1 cellular context compared by ENCODE assay signal in the genomic region with DNA sequence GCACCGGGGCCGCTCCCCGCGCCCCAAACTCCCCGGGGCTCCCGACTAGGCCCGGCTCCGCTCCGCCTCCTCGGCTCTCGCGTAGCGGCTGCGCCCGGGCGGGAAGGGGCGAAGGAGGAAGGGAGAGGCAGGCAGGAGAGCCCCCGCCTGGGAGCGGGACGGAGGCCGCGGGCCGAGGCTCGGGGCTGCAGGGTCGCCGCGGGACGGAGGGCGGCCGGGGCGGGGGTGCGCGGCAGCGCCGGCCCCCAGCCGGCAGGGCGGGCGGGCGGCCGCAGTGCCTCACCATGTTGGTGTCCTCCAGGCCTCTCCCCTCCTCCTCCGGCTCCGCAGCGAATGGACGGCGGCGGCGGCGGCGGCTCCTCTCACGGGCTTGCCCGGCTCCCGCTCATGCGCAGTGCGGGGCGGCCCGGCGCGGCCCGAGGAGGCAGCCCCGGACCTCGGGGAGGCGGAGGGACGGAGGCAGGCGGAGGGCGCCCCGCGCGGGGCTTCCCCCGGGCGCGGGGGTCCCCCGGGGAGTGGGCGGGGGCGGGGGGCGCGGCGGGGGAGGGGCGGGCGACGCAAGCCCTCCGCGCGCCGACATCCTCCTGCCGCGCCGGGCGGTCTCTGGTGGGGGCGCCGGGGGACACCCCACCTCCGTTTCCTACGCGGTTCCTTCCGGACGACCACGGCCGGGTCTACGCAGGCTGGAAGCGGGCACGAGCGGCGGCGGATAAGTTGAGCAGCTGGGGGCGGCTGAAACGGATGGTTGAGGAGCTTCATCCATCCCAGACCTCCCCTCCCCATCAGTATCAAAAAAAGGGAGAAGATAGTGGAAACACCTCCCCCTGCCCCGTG.
TF ChIP-seq lines count a peak whose summit lies in the region.

A gene (minus strand): TSS at position 335 of the 834 bp plus-strand sequence. CDS start 49 bp downstream, at position 286.

TF ChIP-seq in GM12878, 131 proteins besides CTCF, POLR2A, EP300 and RAD21 (continued from another document):
- TF ChIP-seq, protein P1, sequence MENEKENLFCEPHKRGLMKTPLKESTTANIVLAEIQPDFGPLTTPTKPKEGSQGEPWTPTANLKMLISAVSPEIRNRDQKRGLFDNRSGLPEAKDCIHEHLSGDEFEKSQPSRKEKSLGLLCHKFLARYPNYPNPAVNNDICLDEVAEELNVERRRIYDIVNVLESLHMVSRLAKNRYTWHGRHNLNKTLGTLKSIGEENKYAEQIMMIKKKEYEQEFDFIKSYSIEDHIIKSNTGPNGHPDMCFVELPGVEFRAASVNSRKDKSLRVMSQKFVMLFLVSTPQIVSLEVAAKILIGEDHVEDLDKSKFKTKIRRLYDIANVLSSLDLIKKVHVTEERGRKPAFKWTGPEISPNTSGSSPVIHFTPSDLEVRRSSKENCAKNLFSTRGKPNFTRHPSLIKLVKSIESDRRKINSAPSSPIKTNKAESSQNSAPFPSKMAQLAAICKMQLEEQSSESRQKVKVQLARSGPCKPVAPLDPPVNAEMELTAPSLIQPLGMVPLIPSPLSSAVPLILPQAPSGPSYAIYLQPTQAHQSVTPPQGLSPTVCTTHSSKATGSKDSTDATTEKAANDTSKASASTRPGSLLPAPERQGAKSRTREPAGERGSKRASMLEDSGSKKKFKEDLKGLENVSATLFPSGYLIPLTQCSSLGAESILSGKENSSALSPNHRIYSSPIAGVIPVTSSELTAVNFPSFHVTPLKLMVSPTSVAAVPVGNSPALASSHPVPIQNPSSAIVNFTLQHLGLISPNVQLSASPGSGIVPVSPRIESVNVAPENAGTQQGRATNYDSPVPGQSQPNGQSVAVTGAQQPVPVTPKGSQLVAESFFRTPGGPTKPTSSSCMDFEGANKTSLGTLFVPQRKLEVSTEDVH (IDR thresholded peaks at IDR 0.05; ENCODE audit: low read depth, partially characterized antibody): no peak
- TF ChIP-seq, protein P2, sequence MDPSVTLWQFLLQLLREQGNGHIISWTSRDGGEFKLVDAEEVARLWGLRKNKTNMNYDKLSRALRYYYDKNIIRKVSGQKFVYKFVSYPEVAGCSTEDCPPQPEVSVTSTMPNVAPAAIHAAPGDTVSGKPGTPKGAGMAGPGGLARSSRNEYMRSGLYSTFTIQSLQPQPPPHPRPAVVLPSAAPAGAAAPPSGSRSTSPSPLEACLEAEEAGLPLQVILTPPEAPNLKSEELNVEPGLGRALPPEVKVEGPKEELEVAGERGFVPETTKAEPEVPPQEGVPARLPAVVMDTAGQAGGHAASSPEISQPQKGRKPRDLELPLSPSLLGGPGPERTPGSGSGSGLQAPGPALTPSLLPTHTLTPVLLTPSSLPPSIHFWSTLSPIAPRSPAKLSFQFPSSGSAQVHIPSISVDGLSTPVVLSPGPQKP (IDR thresholded peaks at IDR 0.05; ENCODE audit: low read depth, low read length): no peak
- TF ChIP-seq TCF12 (IDR thresholded peaks at IDR 0.05; ENCODE audit: low read depth, low read length) (no peak; the same call in 1 of the 2 replicates), SMAD5 (IDR thresholded peaks at IDR 0.05; ENCODE audit: low read depth) (no peak), ZNF207 (IDR thresholded peaks at IDR 0.05; ENCODE audit: borderline replicate concordance) (no peak), CHD4 (IDR thresholded peaks at IDR 0.05) (no peak), BRCA1 (IDR thresholded peaks at IDR 0.05; ENCODE audit: low read depth, low read length) (no peak), NFXL1 (IDR thresholded peaks at IDR 0.05; ENCODE audit: borderline replicate concordance) (no peak), ZNF384 (IDR thresholded peaks at IDR 0.05; ENCODE audit: borderline replicate concordance, low read depth, low read length) (no peak), EGR1 (IDR thresholded peaks at IDR 0.05; ENCODE audit: borderline replicate concordance in 1 of 2, low read depth in 2 of 2, low read length in 2 of 2) (peak in 1 of 2 experiments; percentile 53; a peak in 1 of 3 replicates), ZSCAN29 (IDR thresholded peaks at IDR 0.05) (peak; percentile 100), ZBED1 (IDR thresholded peaks at IDR 0.05; ENCODE audit: borderline replicate concordance) (no peak), SREBF2 (IDR thresholded peaks at IDR 0.05; ENCODE audit: low read length) (no peak), ZZZ3 (IDR thresholded peaks at IDR 0.05; ENCODE audit: control insufficient read depth, insufficient read length, low read depth) (no peak)
- TF ChIP-seq, protein P3, sequence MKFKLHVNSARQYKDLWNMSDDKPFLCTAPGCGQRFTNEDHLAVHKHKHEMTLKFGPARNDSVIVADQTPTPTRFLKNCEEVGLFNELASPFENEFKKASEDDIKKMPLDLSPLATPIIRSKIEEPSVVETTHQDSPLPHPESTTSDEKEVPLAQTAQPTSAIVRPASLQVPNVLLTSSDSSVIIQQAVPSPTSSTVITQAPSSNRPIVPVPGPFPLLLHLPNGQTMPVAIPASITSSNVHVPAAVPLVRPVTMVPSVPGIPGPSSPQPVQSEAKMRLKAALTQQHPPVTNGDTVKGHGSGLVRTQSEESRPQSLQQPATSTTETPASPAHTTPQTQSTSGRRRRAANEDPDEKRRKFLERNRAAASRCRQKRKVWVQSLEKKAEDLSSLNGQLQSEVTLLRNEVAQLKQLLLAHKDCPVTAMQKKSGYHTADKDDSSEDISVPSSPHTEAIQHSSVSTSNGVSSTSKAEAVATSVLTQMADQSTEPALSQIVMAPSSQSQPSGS (IDR thresholded peaks at IDR 0.05; ENCODE audit: low read length): no peak
- TF ChIP-seq, protein P4, sequence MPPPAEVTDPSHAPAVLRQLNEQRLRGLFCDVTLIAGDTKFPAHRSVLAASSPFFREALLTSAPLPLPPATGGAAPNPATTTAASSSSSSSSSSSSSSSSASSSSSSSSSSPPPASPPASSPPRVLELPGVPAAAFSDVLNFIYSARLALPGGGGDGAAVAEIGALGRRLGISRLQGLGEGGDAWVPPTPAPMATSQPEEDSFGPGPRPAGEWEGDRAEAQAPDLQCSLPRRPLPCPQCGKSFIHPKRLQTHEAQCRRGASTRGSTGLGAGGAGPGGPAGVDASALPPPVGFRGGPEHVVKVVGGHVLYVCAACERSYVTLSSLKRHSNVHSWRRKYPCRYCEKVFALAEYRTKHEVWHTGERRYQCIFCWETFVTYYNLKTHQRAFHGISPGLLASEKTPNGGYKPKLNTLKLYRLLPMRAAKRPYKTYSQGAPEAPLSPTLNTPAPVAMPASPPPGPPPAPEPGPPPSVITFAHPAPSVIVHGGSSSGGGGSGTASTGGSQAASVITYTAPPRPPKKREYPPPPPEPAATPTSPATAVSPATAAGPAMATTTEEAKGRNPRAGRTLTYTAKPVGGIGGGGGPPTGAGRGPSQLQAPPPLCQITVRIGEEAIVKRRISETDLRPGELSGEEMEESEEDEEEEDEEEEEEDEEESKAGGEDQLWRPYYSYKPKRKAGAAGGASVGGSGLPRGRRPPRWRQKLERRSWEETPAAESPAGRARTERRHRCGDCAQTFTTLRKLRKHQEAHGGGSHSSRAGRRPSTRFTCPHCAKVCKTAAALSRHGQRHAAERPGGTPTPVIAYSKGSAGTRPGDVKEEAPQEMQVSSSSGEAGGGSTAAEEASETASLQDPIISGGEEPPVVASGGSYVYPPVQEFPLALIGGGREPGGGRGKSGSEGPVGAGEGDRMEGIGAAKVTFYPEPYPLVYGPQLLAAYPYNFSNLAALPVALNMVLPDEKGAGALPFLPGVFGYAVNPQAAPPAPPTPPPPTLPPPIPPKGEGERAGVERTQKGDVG (CRISPR knock-in tag; IDR thresholded peaks at IDR 0.05): no peak
- TF ChIP-seq, protein P5, sequence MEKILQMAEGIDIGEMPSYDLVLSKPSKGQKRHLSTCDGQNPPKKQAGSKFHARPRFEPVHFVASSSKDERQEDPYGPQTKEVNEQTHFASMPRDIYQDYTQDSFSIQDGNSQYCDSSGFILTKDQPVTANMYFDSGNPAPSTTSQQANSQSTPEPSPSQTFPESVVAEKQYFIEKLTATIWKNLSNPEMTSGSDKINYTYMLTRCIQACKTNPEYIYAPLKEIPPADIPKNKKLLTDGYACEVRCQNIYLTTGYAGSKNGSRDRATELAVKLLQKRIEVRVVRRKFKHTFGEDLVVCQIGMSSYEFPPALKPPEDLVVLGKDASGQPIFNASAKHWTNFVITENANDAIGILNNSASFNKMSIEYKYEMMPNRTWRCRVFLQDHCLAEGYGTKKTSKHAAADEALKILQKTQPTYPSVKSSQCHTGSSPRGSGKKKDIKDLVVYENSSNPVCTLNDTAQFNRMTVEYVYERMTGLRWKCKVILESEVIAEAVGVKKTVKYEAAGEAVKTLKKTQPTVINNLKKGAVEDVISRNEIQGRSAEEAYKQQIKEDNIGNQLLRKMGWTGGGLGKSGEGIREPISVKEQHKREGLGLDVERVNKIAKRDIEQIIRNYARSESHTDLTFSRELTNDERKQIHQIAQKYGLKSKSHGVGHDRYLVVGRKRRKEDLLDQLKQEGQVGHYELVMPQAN (conservative IDR thresholded peaks at IDR 0.05): no peak
